Comparison of ENCODE assay signal across 9 cellular contexts in the genomic region with DNA sequence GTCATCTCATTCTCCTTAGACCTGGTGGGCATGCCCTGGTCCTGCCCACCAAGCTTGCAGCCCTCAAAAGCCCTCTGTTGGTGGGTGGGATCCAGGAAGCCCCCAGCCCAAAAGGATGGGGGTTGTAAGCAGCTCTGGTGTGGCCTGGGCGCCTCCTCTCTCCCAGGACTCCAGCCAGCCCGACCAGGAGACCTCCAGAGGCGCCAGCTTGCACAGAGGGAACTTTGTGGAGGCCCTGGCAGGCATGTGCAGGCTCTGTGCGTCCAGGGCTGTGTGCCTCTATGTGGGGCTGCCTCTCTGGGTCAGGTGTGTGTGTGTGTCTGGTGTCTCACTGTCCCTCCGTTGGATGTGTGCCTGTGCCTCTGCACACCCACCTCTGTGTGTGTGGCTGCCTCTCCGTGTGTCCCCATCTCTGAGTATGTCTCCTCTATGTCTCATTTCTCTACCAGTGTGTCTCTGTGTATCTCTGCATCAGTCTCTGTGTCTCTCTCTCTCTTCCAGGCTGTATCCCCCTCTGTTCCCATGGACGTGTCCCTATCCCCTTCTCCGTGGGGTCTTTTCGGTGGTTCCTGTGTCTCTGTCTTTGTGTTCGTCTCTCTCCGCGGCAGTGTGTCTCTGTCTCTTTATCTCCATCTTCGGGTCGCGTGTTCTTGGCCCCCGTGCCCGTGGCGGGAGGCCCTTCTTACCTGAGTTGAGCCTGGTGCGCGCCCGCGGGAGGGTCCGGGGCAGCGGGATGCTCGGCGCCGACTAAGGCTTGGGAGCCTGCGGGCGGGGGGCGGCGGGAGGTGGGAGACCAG. TPM values are rescaled to one million over a fixed set of nuclear protein-coding genes. Genes with fewer than 3 reads are reported as not detected.
A peak's percentile ranks its signal among the peaks of the same experiment; 100 is the strongest.
DNase-seq lines count a peak whose midpoint lies in the region; ATAC-seq, FAIRE-seq and TF ChIP-seq lines count a peak whose summit lies in the region.
"Had no signal": no experiment of that assay in that cellular context is flagged by ENCODE, and none has a peak within 500 bp of the region (broad histone marks: within the 10 kb centered on the region; RNA-seq: fewer than 3 reads in every experiment).

No MANE protein-coding gene starts in this region.

- H3K4me1 Mint-ChIP-seq in CD4-positive, alpha-beta T cell (ENCODE audit: low read depth) = peaks cover 12% of the 10 kb centered on the region
- H3K4me1 Mint-ChIP-seq in naive B cell = peaks cover 11 to 17% (median 12%) of the 10 kb centered on the region in 3 donors

- no peak for TF ChIP-seq CTCF in CD4-positive, alpha-beta T cell (IDR thresholded peaks at IDR 0.05)
- TF ChIP-seq CTCF in choroid plexus epithelial cell (conservative IDR thresholded peaks at IDR 0.05; ENCODE audit: low read depth, low read length) = no peak

- FAIRE-seq in GM12891 (lab: Jason Lieb, UNC) = no peak

- H3K9me3 Mint-ChIP-seq in CD4-positive, alpha-beta T cell = no peaks in the 10 kb centered on the region
- H3K9me3 Mint-ChIP-seq in naive B cell = no peaks in the 10 kb centered on the region

- intact Hi-C loops in CD4-positive, alpha-beta T cell (cut with DNase I, micrococcal nuclease) = loop anchor here in 1 of 2 experiments (2.0 to 10.0 kb wide), 9 partner anchors 63 to 1223 kb away; partner anchors contain the start of genes ATOSB, DCAF12, DNAI1 and DNAJB5
- intact Hi-C loops in posterior vena cava (cut with DNase I) = no loop called here

- no peaks in the 10 kb centered on the region for H3K9me3 ChIP-seq in CD4-positive, alpha-beta T cell (ENCODE audit: control insufficient read depth, low read length)
- H3K9me3 ChIP-seq: mucosa of descending colon had no signal

- peak overlapping the region; percentile 48 for H3K4me3 ChIP-seq in Jurkat, Clone E6-1 (ENCODE audit: low read length)
- H3K4me3 ChIP-seq in choroid plexus epithelial cell (ENCODE audit: low read depth, low read length) = peak overlapping the region; percentile 43
- H3K4me3 ChIP-seq: mucosa of descending colon had no signal

- no peak overlapping the region for H3K27ac ChIP-seq in CD4-positive, alpha-beta T cell (ENCODE audit: low read depth, low read length)

- TF ChIP-seq POLR2A in GM12891 (IDR thresholded peaks at IDR 0.05; ENCODE audit: low read depth, low read length) = no peak

- ATAC-seq in CD4-positive, alpha-beta T cell (ENCODE audit: poor library complexity) = no peak
- no peak for ATAC-seq in naive B cell (ENCODE audit: low read depth in 2 of 2)
- ATAC-seq in GM21786 (IDR thresholded peaks at IDR 0.05; ENCODE audit: unreplicated experiment) = no peak

- no peaks in the 10 kb centered on the region for H3K27me3 ChIP-seq in CD4-positive, alpha-beta T cell (ENCODE audit: control insufficient read depth, insufficient read depth, low read length)

- no peaks in the 10 kb centered on the region for H3K27me3 Mint-ChIP-seq in CD4-positive, alpha-beta T cell
- H3K27me3 Mint-ChIP-seq in naive B cell = peaks cover 32 to 42% (median 33%) of the 10 kb centered on the region in 3 donors

- peak overlapping the region; percentile 62 for H3K4me3 Mint-ChIP-seq in CD4-positive, alpha-beta T cell
- H3K4me3 Mint-ChIP-seq in naive B cell = peak overlapping the region; percentile 56 to 89 (median 82)

- no peaks in the 10 kb centered on the region for H3K36me3 Mint-ChIP-seq in CD4-positive, alpha-beta T cell (ENCODE audit: low read depth)
- no peaks in the 10 kb centered on the region for H3K36me3 Mint-ChIP-seq in naive B cell

- H3K27ac Mint-ChIP-seq in CD4-positive, alpha-beta T cell = no peak overlapping the region
- peak overlapping the region in 1 of 6 donors; percentile 28 for H3K27ac Mint-ChIP-seq in naive B cell

- CTCF ChIA-PET in CD4-positive, alpha-beta T cell (lab: Charles Lee) = no interaction called here

- POLR2A ChIA-PET in CD4-positive, alpha-beta T cell (lab: Charles Lee) = interaction anchor here (1.0 to 1.7 kb wide), 3 partner anchors 64 to 143 kb away, joined by 3 to 6 read pairs (median 4); partner anchors contain the start of genes DNAI1, FAM219A and SIGMAR1

- DNase-seq in CD4-positive, alpha-beta T cell = no peak
- DNase-seq in Jurkat, Clone E6-1 (ENCODE audit: low read depth, low spot score) = no peak
- no peak for DNase-seq in choroid plexus epithelial cell (ENCODE audit: low read depth)
- no peak for DNase-seq in naive B cell
- no peak for DNase-seq in GM12891 (ENCODE audit: insufficient read length, low spot score)
- no peak for DNase-seq in midbrain (lab: John Stamatoyannopoulos, UW)
- no peak for DNase-seq in posterior vena cava (ENCODE audit: low spot score)

TF ChIP-seq in GM12891, 5 proteins besides CTCF, POLR2A, EP300 and RAD21:
- TF ChIP-seq POU2F2 (IDR thresholded peaks at IDR 0.05; ENCODE audit: low read depth, low read length) = no peak
- TF ChIP-seq TAF1 (IDR thresholded peaks at IDR 0.05; ENCODE audit: low read depth, low read length) = no peak

RNA-seq across cellular contexts. Expression of gene ENHO, which starts 0.5 kb away (rescaled TPM):
- under 1 TPM in 1 of 2 experiments, not detected in 1; 0.45 TPM for total RNA-seq in CD4-positive, alpha-beta T cell
- 5.4 TPM for polyA plus RNA-seq in Jurkat, Clone E6-1 (2012; ENCODE audit: insufficient read depth, insufficient read length)
- not detected for polyA plus RNA-seq in naive B cell (ENCODE audit: low read depth in 6 of 6)
- not detected for polyA plus RNA-seq in GM12891 (2012; ENCODE audit: low read depth, missing spikeins)
- total RNA-seq in posterior vena cava = under 1 TPM; 0.24 to 0.74 TPM
